Comparison of ENCODE assay signal across 2 cellular contexts in genomic region chr15:89066280-89066679, GRCh38.
TF ChIP-seq lines count a peak whose summit lies in the region.

No MANE protein-coding gene starts in this region.

TF ChIP-seq in A549, 52 proteins besides CTCF, POLR2A, EP300 and RAD21:
- TF ChIP-seq NR3C1 (IDR thresholded peaks at IDR 0.05) (no peak), KDM5A (IDR thresholded peaks at IDR 0.05) (no peak), HEYL (CRISPR knock-in tag; IDR thresholded peaks at IDR 0.05) (no peak), JUNB (IDR thresholded peaks at IDR 0.05) (no peak), ATOH8 (CRISPR knock-in tag; IDR thresholded peaks at IDR 0.05; ENCODE audit: low read depth) (no peak), HOXB5 (CRISPR knock-in tag; IDR thresholded peaks at IDR 0.05) (no peak), TFCP2L1 (CRISPR knock-in tag; IDR thresholded peaks at IDR 0.05) (no peak), ZC3H11A (IDR thresholded peaks at IDR 0.05) (no peak), NFE2L2 (conservative IDR thresholded peaks at IDR 0.05; ENCODE audit: low read length) (no peak), EHF (CRISPR knock-in tag; IDR thresholded peaks at IDR 0.05) (no peak)
- TF ChIP-seq, protein P1, sequence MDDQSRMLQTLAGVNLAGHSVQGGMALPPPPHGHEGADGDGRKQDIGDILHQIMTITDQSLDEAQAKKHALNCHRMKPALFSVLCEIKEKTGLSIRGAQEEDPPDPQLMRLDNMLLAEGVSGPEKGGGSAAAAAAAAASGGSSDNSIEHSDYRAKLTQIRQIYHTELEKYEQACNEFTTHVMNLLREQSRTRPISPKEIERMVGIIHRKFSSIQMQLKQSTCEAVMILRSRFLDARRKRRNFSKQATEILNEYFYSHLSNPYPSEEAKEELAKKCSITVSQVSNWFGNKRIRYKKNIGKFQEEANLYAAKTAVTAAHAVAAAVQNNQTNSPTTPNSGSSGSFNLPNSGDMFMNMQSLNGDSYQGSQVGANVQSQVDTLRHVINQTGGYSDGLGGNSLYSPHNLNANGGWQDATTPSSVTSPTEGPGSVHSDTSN (IDR thresholded peaks at IDR 0.05): no peak
TF ChIP-seq in A549: peak in this region for 0.

TF ChIP-seq in HEK293, 187 proteins besides CTCF, POLR2A, EP300 and RAD21:
- TF ChIP-seq ZNF629 (tag by site-specific recombination; IDR thresholded peaks at IDR 0.05): peak; percentile 51
- TF ChIP-seq ZNF473 (tag by site-specific recombination; IDR thresholded peaks at IDR 0.05): no peak
- TF ChIP-seq, protein P2, sequence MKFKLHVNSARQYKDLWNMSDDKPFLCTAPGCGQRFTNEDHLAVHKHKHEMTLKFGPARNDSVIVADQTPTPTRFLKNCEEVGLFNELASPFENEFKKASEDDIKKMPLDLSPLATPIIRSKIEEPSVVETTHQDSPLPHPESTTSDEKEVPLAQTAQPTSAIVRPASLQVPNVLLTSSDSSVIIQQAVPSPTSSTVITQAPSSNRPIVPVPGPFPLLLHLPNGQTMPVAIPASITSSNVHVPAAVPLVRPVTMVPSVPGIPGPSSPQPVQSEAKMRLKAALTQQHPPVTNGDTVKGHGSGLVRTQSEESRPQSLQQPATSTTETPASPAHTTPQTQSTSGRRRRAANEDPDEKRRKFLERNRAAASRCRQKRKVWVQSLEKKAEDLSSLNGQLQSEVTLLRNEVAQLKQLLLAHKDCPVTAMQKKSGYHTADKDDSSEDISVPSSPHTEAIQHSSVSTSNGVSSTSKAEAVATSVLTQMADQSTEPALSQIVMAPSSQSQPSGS (tag by site-specific recombination; IDR thresholded peaks at IDR 0.05; ENCODE audit: low read depth): peak; percentile 60; the same call in 1 of the 2 replicates
